Comparison of ENCODE assay signal across 21 cellular contexts in the genomic region with DNA sequence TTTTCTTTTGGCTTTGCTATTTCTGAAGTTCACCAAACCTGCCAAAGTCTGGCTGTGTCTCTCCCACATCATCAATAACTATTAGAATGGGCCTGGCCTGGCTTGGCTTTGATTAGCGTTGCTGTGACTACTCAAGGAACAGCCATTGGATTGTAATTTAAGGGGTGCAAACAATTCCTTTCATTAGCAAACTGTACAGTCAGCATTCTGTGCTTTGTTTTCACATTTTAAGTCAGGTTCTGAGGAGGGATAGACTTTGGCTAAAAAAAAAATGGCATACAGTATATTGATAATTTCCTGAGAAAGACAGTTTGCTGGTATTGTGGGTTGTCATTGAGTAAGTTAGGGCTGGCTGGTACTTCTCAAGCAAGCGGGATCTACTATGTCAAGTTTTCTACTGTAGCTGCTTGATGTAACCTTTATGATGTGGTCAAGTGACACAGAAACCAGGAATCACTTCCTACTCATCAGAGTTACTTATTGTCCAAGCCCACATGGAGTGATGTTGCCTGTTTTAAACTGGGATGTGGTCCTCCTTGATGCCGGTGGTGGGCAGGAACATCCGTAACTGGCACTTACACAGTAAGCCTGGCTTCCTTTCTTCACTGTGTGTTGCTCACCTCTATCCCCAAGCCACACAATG.
"Had no signal": no experiment of that assay in that cellular context is flagged by ENCODE, and none has a peak within 500 bp of the region (broad histone marks: within the 10 kb centered on the region; RNA-seq: fewer than 3 reads in every experiment).

No MANE protein-coding gene starts in this region.

- ATAC-seq: activated CD4-positive, CD25-positive, alpha-beta regulatory T cell treated with anti-CD3 and anti-CD28 coated beads, Interleukin-2, amount 50 U/mL, for 24 hours; left colon; stimulated activated effector memory CD8-positive, alpha-beta T cell treated with anti-CD3 and anti-CD28 coated beads, Interleukin-12 subunit alpha, Interleukin-12 subunit beta, amount 100 ng/mL, for 72 hours; T-cell had no signal

- H3K27me3 Mint-ChIP-seq: dendritic cell treated with granulocyte-macrophage colony-stimulating factor and Interleukin-4, amounts not matched to agents 40 ng/mL and 50 ng/mL, for 4 days; T-cell; type B pancreatic cell had no signal

- H3K9me3 Mint-ChIP-seq: dendritic cell treated with granulocyte-macrophage colony-stimulating factor and Interleukin-4, amounts not matched to agents 40 ng/mL and 50 ng/mL, for 4 days; nephron; stimulated activated effector memory CD8-positive, alpha-beta T cell treated with anti-CD3 and anti-CD28 coated beads, Interleukin-12 subunit alpha, Interleukin-12 subunit beta, amount 100 ng/mL, for 72 hours; T-cell; type B pancreatic cell had no signal

- H3K4me2 ChIP-seq: hepatocyte, smooth muscle cell had no signal

- H3K4me3 ChIP-seq: esophagus muscularis mucosa, hepatocyte, smooth muscle cell, testis had no signal

- H3K9me3 ChIP-seq: esophagus muscularis mucosa, testis had no signal

- H3K27ac ChIP-seq: testis had no signal

- H3K27me3 ChIP-seq: esophagus muscularis mucosa, hepatocyte, testis had no signal

- FAIRE-seq: islet of Langerhans had no signal

- H3K36me3 Mint-ChIP-seq: stimulated activated effector memory CD8-positive, alpha-beta T cell treated with anti-CD3 and anti-CD28 coated beads, Interleukin-12 subunit alpha, Interleukin-12 subunit beta, amount 100 ng/mL, for 72 hours; type B pancreatic cell had no signal

- H3K4me3 Mint-ChIP-seq: dendritic cell treated with granulocyte-macrophage colony-stimulating factor and Interleukin-4, amounts not matched to agents 40 ng/mL and 50 ng/mL, for 4 days; nephron; stimulated activated effector memory CD8-positive, alpha-beta T cell treated with anti-CD3 and anti-CD28 coated beads, Interleukin-12 subunit alpha, Interleukin-12 subunit beta, amount 100 ng/mL, for 72 hours; T-cell; type B pancreatic cell had no signal

- H2AFZ ChIP-seq: hepatocyte had no signal

- H3K36me3 ChIP-seq: esophagus muscularis mucosa had no signal

- DNase-seq: activated CD8-positive, alpha-beta memory T cell treated with anti-CD3 and anti-CD28 coated beads for 24 hours; activated CD8-positive, alpha-beta memory T cell treated with anti-CD3 and anti-CD28 coated beads, Interleukin-2, amount 50 U/mL, for 48 hours; activated effector memory CD4-positive, alpha-beta T cell treated with anti-CD3 and anti-CD28 coated beads, Interleukin-2, amount 50 U/mL, for 16 hours; activated naive CD4-positive, alpha-beta T cell treated with anti-CD3 and anti-CD28 coated beads, Interleukin-2, amount 50 U/mL, for 16 hours; activated T-cell treated with anti-CD3 and anti-CD28 coated beads, Interleukin-2, amount 50 U/mL, for 48 hours; effector CD8-positive, alpha-beta T cell; left colon; midbrain; nucleus accumbens; stimulated activated CD4-positive, alpha-beta T cell treated with anti-CD3 and anti-CD28 coated beads, Interleukin-4, amount 100 ng/mL, for 24 hours; T-cell; testis had no signal

- H3K27ac Mint-ChIP-seq: dendritic cell treated with granulocyte-macrophage colony-stimulating factor and Interleukin-4, amounts not matched to agents 40 ng/mL and 50 ng/mL, for 4 days; stimulated activated effector memory CD8-positive, alpha-beta T cell treated with anti-CD3 and anti-CD28 coated beads, Interleukin-12 subunit alpha, Interleukin-12 subunit beta, amount 100 ng/mL, for 72 hours; T-cell; type B pancreatic cell had no signal
